Comparison of ENCODE assay signal across 8 cellular contexts in genomic region chr15:43511012-43511885, GRCh38. TPM values are rescaled to one million over a fixed set of nuclear protein-coding genes. Genes with fewer than 3 reads are reported as not detected.
A peak's percentile ranks its signal among the peaks of the same experiment; 100 is the strongest.
DNase-seq lines count a peak whose midpoint lies in the region; ATAC-seq and TF ChIP-seq lines count a peak whose summit lies in the region.

No MANE protein-coding gene starts in this region.

- no peaks in the 10 kb centered on the region for H3K27me3 ChIP-seq in WERI-Rb-1 (ENCODE audit: insufficient read depth, low read depth, severe bottlenecking)
- H3K27me3 ChIP-seq in trophoblast cell (ENCODE audit: insufficient read depth, low read length), result no peaks in the 10 kb centered on the region

- H2BK12ac ChIP-seq in trophoblast cell (ENCODE audit: low read length), result no peak overlapping the region

- no peaks in the 10 kb centered on the region for H3K9me3 Mint-ChIP-seq in activated CD4-positive, alpha-beta T cell treated with anti-CD3 and anti-CD28 coated beads, Interleukin-2, amount 10 ng/mL, durations not matched to agents 24 days and 14 days

- H3K36me3 Mint-ChIP-seq in activated CD4-positive, alpha-beta T cell treated with anti-CD3 and anti-CD28 coated beads, Interleukin-2, amount 10 ng/mL, durations not matched to agents 24 days and 14 days (ENCODE audit: low read depth), result peaks cover 3% of the 10 kb centered on the region

- no peak overlapping the region for H3K27ac ChIP-seq in WERI-Rb-1
- no peak overlapping the region for H3K27ac ChIP-seq in trophoblast cell (ENCODE audit: low read depth, low read length)

- no CpG with 5 or more reads among the region's 39 CpGs for WGBS in trophoblast cell (ENCODE audit: extremely low coverage, insufficient coverage, insufficient read length)

- no peak overlapping the region for H4K12ac ChIP-seq in trophoblast cell (ENCODE audit: low read depth, low read length)

- no peak overlapping the region for H3K4ac ChIP-seq in trophoblast cell (ENCODE audit: low read depth, low read length)

- DNase-seq in activated CD4-positive, alpha-beta T cell treated with anti-CD3 and anti-CD28 coated beads, Interleukin-2, amount 10 ng/mL, durations not matched to agents 24 days and 14 days, result peak; percentile 80
- no peak for DNase-seq in activated CD4-positive, alpha-beta T cell treated with anti-CD3 and anti-CD28 coated beads for 1 hour
- DNase-seq in LoVo (ENCODE audit: low spot score), result peak; percentile 32
- DNase-seq in WERI-Rb-1, result peak; percentile 74
- DNase-seq in fibroblast of pulmonary artery (ENCODE audit: low read depth), result peak; percentile 22
- DNase-seq in trophoblast cell, result peak; percentile 20 to 44

- no peak overlapping the region for H4K91ac ChIP-seq in trophoblast cell (ENCODE audit: low read depth, low read length)

- no peak overlapping the region for H3K14ac ChIP-seq in trophoblast cell (ENCODE audit: low read length)

- H3K4me2 ChIP-seq in trophoblast cell (ENCODE audit: low read length), result peak overlapping the region; percentile 90

- H3K9ac ChIP-seq in trophoblast cell (ENCODE audit: low read length), result no peak overlapping the region

- no peak overlapping the region for H2AFZ ChIP-seq in trophoblast cell (ENCODE audit: insufficient read depth, low read length, poor library complexity)

- no peaks in the 10 kb centered on the region for H3K79me2 ChIP-seq in trophoblast cell (ENCODE audit: control insufficient read depth, insufficient read depth, low read length, poor library complexity)

- H3K4me3 ChIP-seq in WERI-Rb-1 (ENCODE audit: low read depth, low read length), result peak overlapping the region; percentile 43
- H3K4me3 ChIP-seq in fibroblast of pulmonary artery (replicated peaks; ENCODE audit: low read depth, low read length), result peak overlapping the region; percentile 71
- H3K4me3 ChIP-seq in trophoblast cell (ENCODE audit: low read depth, low read length), result peak overlapping the region; percentile 68

- H3K4me3 Mint-ChIP-seq in activated CD4-positive, alpha-beta T cell treated with anti-CD3 and anti-CD28 coated beads, Interleukin-2, amount 10 ng/mL, durations not matched to agents 24 days and 14 days, result peak overlapping the region; percentile 89

- no peak overlapping the region for H2BK120ac ChIP-seq in trophoblast cell (ENCODE audit: insufficient read depth, low read length, poor library complexity)

- peaks cover 57% of the 10 kb centered on the region for H3K4me1 Mint-ChIP-seq in activated CD4-positive, alpha-beta T cell treated with anti-CD3 and anti-CD28 coated beads, Interleukin-2, amount 10 ng/mL, durations not matched to agents 24 days and 14 days

- no peak overlapping the region for H2BK5ac ChIP-seq in trophoblast cell (ENCODE audit: low read depth, low read length, poor library complexity)

- ATAC-seq in GM18909 (IDR thresholded peaks at IDR 0.05; ENCODE audit: poor library complexity, unreplicated experiment) (no peak), HG02840 (IDR thresholded peaks at IDR 0.05; ENCODE audit: low FRiP score, unreplicated experiment) (no peak)

- H3K36me3 ChIP-seq in WERI-Rb-1, result no peaks in the 10 kb centered on the region
- no peaks in the 10 kb centered on the region for H3K36me3 ChIP-seq in trophoblast cell (ENCODE audit: control insufficient read depth in 1 of 2, insufficient read depth in 2 of 2, low read length in 2 of 2)

- H3K23ac ChIP-seq in trophoblast cell (ENCODE audit: low read length), result no peak overlapping the region

- no peaks in the 10 kb centered on the region for H3K27me3 Mint-ChIP-seq in activated CD4-positive, alpha-beta T cell treated with anti-CD3 and anti-CD28 coated beads, Interleukin-2, amount 10 ng/mL, durations not matched to agents 24 days and 14 days

- peak; percentile 63 for TF ChIP-seq CTCF in WERI-Rb-1 (IDR thresholded peaks at IDR 0.05; ENCODE audit: low read depth, low read length)
- peak; percentile 35 for TF ChIP-seq CTCF in fibroblast of pulmonary artery (IDR thresholded peaks at IDR 0.05; ENCODE audit: low read length, missing control alignments)

- H2AK5ac ChIP-seq in trophoblast cell (ENCODE audit: low read length), result no peak overlapping the region

- H3K27ac Mint-ChIP-seq in activated CD4-positive, alpha-beta T cell treated with anti-CD3 and anti-CD28 coated beads, Interleukin-2, amount 10 ng/mL, durations not matched to agents 24 days and 14 days, result peak overlapping the region; percentile 89

- H3K9me3 ChIP-seq in WERI-Rb-1 (ENCODE audit: severe bottlenecking) (no peaks in the 10 kb centered on the region), trophoblast cell (ENCODE audit: insufficient read depth, low read depth, low read length) (peaks cover 1% of the 10 kb centered on the region)

- no peak overlapping the region for H3K18ac ChIP-seq in trophoblast cell (ENCODE audit: low read length)

- intact Hi-C loops in activated CD4-positive, alpha-beta T cell treated with anti-CD3 and anti-CD28 coated beads, Interleukin-2, amount 10 ng/mL, durations not matched to agents 24 days and 14 days (cut with micrococcal nuclease), result loop anchor here (5.0 kb wide), 1 partner anchor 236 kb away; the partner anchor contains the start of gene PDIA3

- H3K79me1 ChIP-seq in trophoblast cell (ENCODE audit: low read length), result no peaks in the 10 kb centered on the region

- peaks cover 2 to 7% of the 10 kb centered on the region in 2 experiments for H3K4me1 ChIP-seq in trophoblast cell (ENCODE audit: control insufficient read depth in 1 of 2, insufficient read depth in 2 of 2, low read length in 2 of 2)

- no peak overlapping the region for H4K8ac ChIP-seq in trophoblast cell (ENCODE audit: low read depth, low read length)

RNA-seq across cellular contexts. Expression of gene MAP1A, which starts 6.2 kb away (rescaled TPM):
- 2.0 and 2.1 TPM in 2 replicates for total RNA-seq in activated CD4-positive, alpha-beta T cell treated with anti-CD3 and anti-CD28 coated beads, Interleukin-2, amount 10 ng/mL, durations not matched to agents 24 days and 14 days
- 4.6 and 5.0 TPM in 2 replicates for polyA plus RNA-seq in trophoblast cell (2013)

RNA-seq across cellular contexts. Expression of gene TP53BP1, which starts 18.3 kb away (rescaled TPM):
- 38.7 and 40.0 TPM in 2 replicates for total RNA-seq in activated CD4-positive, alpha-beta T cell treated with anti-CD3 and anti-CD28 coated beads, Interleukin-2, amount 10 ng/mL, durations not matched to agents 24 days and 14 days
- polyA plus RNA-seq in trophoblast cell (2013), result 22.8 TPM in 2 replicates
